11 cellular contexts compared by ENCODE assay signal in the genomic region with DNA sequence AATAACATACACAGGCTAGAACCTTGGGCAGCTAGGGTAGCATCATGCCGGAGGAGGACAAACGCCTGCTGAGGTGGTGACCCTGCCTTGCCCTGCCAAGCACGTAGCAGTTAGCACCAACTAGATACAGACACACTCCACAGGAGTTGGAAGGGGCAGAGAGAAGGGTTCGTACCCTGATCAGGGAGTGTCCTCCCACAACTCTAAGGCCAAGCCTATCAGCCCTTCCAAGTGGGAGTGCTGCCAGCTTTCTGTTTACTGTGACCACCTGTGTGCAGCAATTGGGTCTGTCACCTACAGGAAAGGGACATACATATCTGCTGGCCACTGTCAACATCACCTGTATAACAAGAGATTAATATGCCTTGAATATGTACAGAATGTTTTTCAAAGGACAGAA. TPM values are rescaled to one million over a fixed set of nuclear protein-coding genes. Genes with fewer than 3 reads are reported as not detected.
DNase-seq lines count a peak whose midpoint lies in the region; ATAC-seq, FAIRE-seq and TF ChIP-seq lines count a peak whose summit lies in the region.
"Had no signal": no experiment of that assay in that cellular context is flagged by ENCODE, and none has a peak within 500 bp of the region (broad histone marks: within the 10 kb centered on the region; RNA-seq: fewer than 3 reads in every experiment).

No MANE protein-coding gene starts in this region.

- H3K4me2 ChIP-seq in PC-3 (ENCODE audit: low read length): peak overlapping the region; percentile 100

- WGBS in endodermal cell (ENCODE audit: insufficient coverage in 1 of 2, insufficient read length in 1 of 2), 2 experiments: 93 to 95% methylated on average over 3 to 4 of the region's 4 CpGs
- 30 to 64% (median 50%) methylated on average over 4 of the region's 4 CpGs for WGBS in small intestine, 3 donors
- WGBS in esophagus squamous epithelium, 2 donors: 67 to 71% methylated on average over 4 of the region's 4 CpGs

- DNase-seq in activated CD4-positive, alpha-beta T cell treated with anti-CD3 and anti-CD28 coated beads, Interleukin-2, amount 10 ng/mL, durations not matched to agents 7 days and 5 days: no peak
- DNase-seq in activated CD4-positive, alpha-beta T cell treated with anti-CD3 and anti-CD28 coated beads, Interleukin-2, amount 50 U/mL, for 4 hours: no peak
- DNase-seq in PC-3: no peak
- no peak for DNase-seq in endodermal cell
- peak; percentile 49 for DNase-seq in small intestine
- no peak for DNase-seq in esophagus squamous epithelium (lab: John Stamatoyannopoulos, UW)
- DNase-seq in GDM1 (lab: John Stamatoyannopoulos, UW): no peak
- DNase-seq: NCI-H774 had no signal

- H3K9me3 Mint-ChIP-seq in activated CD4-positive, alpha-beta T cell treated with anti-CD3 and anti-CD28 coated beads, Interleukin-2, amount 10 ng/mL, durations not matched to agents 7 days and 5 days: no peaks in the 10 kb centered on the region
- H3K9me3 Mint-ChIP-seq in endodermal cell: no peaks in the 10 kb centered on the region

- H3K27me3 Mint-ChIP-seq in activated CD4-positive, alpha-beta T cell treated with anti-CD3 and anti-CD28 coated beads, Interleukin-2, amount 10 ng/mL, durations not matched to agents 7 days and 5 days: no peaks in the 10 kb centered on the region
- no peaks in the 10 kb centered on the region for H3K27me3 Mint-ChIP-seq in endodermal cell (ENCODE audit: insufficient read depth)

- H3K4me1 Mint-ChIP-seq in activated CD4-positive, alpha-beta T cell treated with anti-CD3 and anti-CD28 coated beads, Interleukin-2, amount 10 ng/mL, durations not matched to agents 7 days and 5 days: peaks cover 23% of the 10 kb centered on the region
- peaks cover 12% of the 10 kb centered on the region for H3K4me1 Mint-ChIP-seq in endodermal cell

- peak overlapping the region; percentile 92; the same call in 1 of the 2 replicates for H3K4me3 ChIP-seq in PC-3 (ENCODE audit: low read length)
- H3K4me3 ChIP-seq in endodermal cell (ENCODE audit: low read length): peak overlapping the region; percentile 91
- H3K4me3 ChIP-seq in small intestine (ENCODE audit: low read depth in 1 of 2, low read length in 2 of 2): no peak overlapping the region
- no peak overlapping the region for H3K4me3 ChIP-seq in esophagus squamous epithelium
- H3K4me3 ChIP-seq: mucosa of descending colon had no signal

- POLR2A ChIA-PET in activated CD4-positive, alpha-beta T cell treated with anti-CD3 and anti-CD28 coated beads, Interleukin-2, amount 10 ng/mL, durations not matched to agents 7 days and 5 days (lab: Charles Lee): no interaction called here
- POLR2A ChIA-PET in PC-3 (lab: Charles Lee; ENCODE audit: unreplicated experiment): interaction anchor here (0.6 kb wide), 1 partner anchor 8 kb away, joined by 3 read pairs; no protein-coding TSS in a partner anchor

- peaks cover 24% of the 10 kb centered on the region for H3K4me1 ChIP-seq in PC-3 (ENCODE audit: insufficient read depth, low read length)
- peaks cover 11% of the 10 kb centered on the region for H3K4me1 ChIP-seq in endodermal cell (ENCODE audit: control insufficient read depth, insufficient read depth, low read length)
- H3K4me1 ChIP-seq in small intestine (ENCODE audit: control insufficient read depth in 2 of 2, insufficient read depth in 1 of 2, low read depth in 1 of 2, low read length in 1 of 2): peaks cover 5 to 7% of the 10 kb centered on the region in 2 donors
- peaks cover 18 to 42% (median 29%) of the 10 kb centered on the region in 3 donors for H3K4me1 ChIP-seq in esophagus squamous epithelium

- TF ChIP-seq CTCF in PC-3 (conservative IDR thresholded peaks at IDR 0.05; ENCODE audit: low read depth, low read length) (no peak), endodermal cell (conservative IDR thresholded peaks at IDR 0.05) (no peak), esophagus squamous epithelium (IDR thresholded peaks at IDR 0.05) (no peak)

- no peaks in the 10 kb centered on the region for H3K27me3 ChIP-seq in PC-3 (ENCODE audit: low read length)
- no peaks in the 10 kb centered on the region for H3K27me3 ChIP-seq in endodermal cell (ENCODE audit: control insufficient read depth, insufficient read depth, low read length, poor library complexity, severe bottlenecking)
- no peaks in the 10 kb centered on the region for H3K27me3 ChIP-seq in small intestine (ENCODE audit: control insufficient read depth in 2 of 2, insufficient read depth in 2 of 2, low read length in 2 of 2)
- H3K27me3 ChIP-seq in esophagus squamous epithelium: no peaks in the 10 kb centered on the region
- H3K27me3 ChIP-seq: cardiac muscle cell had no signal

- ATAC-seq in PC-3: no peak
- no peak for ATAC-seq in GM18907 (IDR thresholded peaks at IDR 0.05; ENCODE audit: unreplicated experiment)
- ATAC-seq: mucosa of descending colon had no signal

- H4K20me1 ChIP-seq in PC-3 (ENCODE audit: low read length): no peaks in the 10 kb centered on the region

- H3K27ac Mint-ChIP-seq in activated CD4-positive, alpha-beta T cell treated with anti-CD3 and anti-CD28 coated beads, Interleukin-2, amount 10 ng/mL, durations not matched to agents 7 days and 5 days: peak overlapping the region; percentile 50
- H3K27ac Mint-ChIP-seq in endodermal cell: no peak overlapping the region

- H3K9ac ChIP-seq in PC-3 (ENCODE audit: low read length) (no peak overlapping the region), endodermal cell (ENCODE audit: extremely low read depth, low read length, poor library complexity, severe bottlenecking) (no peak overlapping the region)

- TF ChIP-seq POLR2A in esophagus squamous epithelium (IDR thresholded peaks at IDR 0.05): no peak

- H3K9me2 ChIP-seq in PC-3 (replicated peaks; ENCODE audit: low read length): no peaks in the 10 kb centered on the region

- intact Hi-C loops in PC-3 (cut with micrococcal nuclease): no loop called here
- intact Hi-C loops in esophagus squamous epithelium (cut with DNase I): no loop called here

- peaks cover 5% of the 10 kb centered on the region for H3K36me3 Mint-ChIP-seq in activated CD4-positive, alpha-beta T cell treated with anti-CD3 and anti-CD28 coated beads, Interleukin-2, amount 10 ng/mL, durations not matched to agents 7 days and 5 days (ENCODE audit: low read depth)
- H3K36me3 Mint-ChIP-seq in endodermal cell (ENCODE audit: low read depth): no peaks in the 10 kb centered on the region

- H3K4me3 Mint-ChIP-seq in activated CD4-positive, alpha-beta T cell treated with anti-CD3 and anti-CD28 coated beads, Interleukin-2, amount 10 ng/mL, durations not matched to agents 7 days and 5 days: peak overlapping the region; percentile 83
- peak overlapping the region; percentile 84 for H3K4me3 Mint-ChIP-seq in endodermal cell

- no peaks in the 10 kb centered on the region for H3F3A ChIP-seq in PC-3 (ENCODE audit: low read length, unreplicated experiment)

- no TSS peak for BruUV-seq in PC-3 (replicated peaks; lab: Mats Ljungman, UMichigan)

- CTCF ChIA-PET in activated CD4-positive, alpha-beta T cell treated with anti-CD3 and anti-CD28 coated beads, Interleukin-2, amount 10 ng/mL, durations not matched to agents 7 days and 5 days (lab: Charles Lee): no interaction called here
- CTCF ChIA-PET in PC-3 (lab: Charles Lee): no interaction called here

- H3K27ac ChIP-seq in PC-3 (ENCODE audit: low read length): no peak overlapping the region
- H3K27ac ChIP-seq in endodermal cell (ENCODE audit: low read depth, low read length): no peak overlapping the region
- peak overlapping the region in 1 of 2 donors; percentile 26 for H3K27ac ChIP-seq in small intestine (ENCODE audit: low read depth in 1 of 2, low read length in 1 of 2)
- peak overlapping the region in 2 of 4 donors; percentile 44 to 100 for H3K27ac ChIP-seq in esophagus squamous epithelium

- H3K79me2 ChIP-seq in PC-3 (ENCODE audit: low read length): peaks cover 36% of the 10 kb centered on the region

- FAIRE-seq in small intestine (lab: Jason Lieb, UNC): no peak

- no peak overlapping the region for H2AFZ ChIP-seq in PC-3 (ENCODE audit: low read length)

- H3K36me3 ChIP-seq in PC-3 (ENCODE audit: low read depth, low read length) (peaks cover 6% of the 10 kb centered on the region; the same call in 1 of the 2 replicates), endodermal cell (ENCODE audit: control insufficient read depth, insufficient read depth, low read length) (no peaks in the 10 kb centered on the region), small intestine (ENCODE audit: control insufficient read depth in 2 of 2, insufficient read depth in 2 of 2, low read length in 2 of 2) (no peaks in the 10 kb centered on the region), esophagus squamous epithelium (peaks cover 8 to 18% (median 10%) of the 10 kb centered on the region in 3 donors)

- H3K9me3 ChIP-seq in PC-3 (ENCODE audit: low read length) (no peaks in the 10 kb centered on the region), endodermal cell (ENCODE audit: control insufficient read depth, low read length) (no peaks in the 10 kb centered on the region), small intestine (ENCODE audit: control insufficient read depth, low read depth) (no peaks in the 10 kb centered on the region), esophagus squamous epithelium (no peaks in the 10 kb centered on the region)
- H3K9me3 ChIP-seq: mucosa of descending colon had no signal

RNA-seq across cellular contexts. Expression of gene THAP7, which starts 1.9 kb away (rescaled TPM):
- 10 to 100 TPM; 29.1 to 29.8 TPM for total RNA-seq in activated CD4-positive, alpha-beta T cell treated with anti-CD3 and anti-CD28 coated beads, Interleukin-2, amount 10 ng/mL, durations not matched to agents 7 days and 5 days
- total RNA-seq in PC-3 (2014; rRNA removed): 43.0 and 44.3 TPM in 2 replicates
- total RNA-seq in endodermal cell: 10 to 100 TPM; 16.6 to 19.6 TPM
- polyA plus RNA-seq in endodermal cell (2013, experiment 1 of 2): 21.8 TPM
- 21.4 TPM for polyA plus RNA-seq in endodermal cell (2013, experiment 2 of 2)
- 10 to 100 TPM; 30.0 to 43.2 (median 31.5) TPM for polyA plus RNA-seq in small intestine
- 10 to 100 TPM; 13.2 to 38.7 (median 32.0) TPM for total RNA-seq in esophagus squamous epithelium

RNA-seq across cellular contexts. Expression of gene P2RX6, which starts 11.2 kb away (rescaled TPM):
- total RNA-seq in activated CD4-positive, alpha-beta T cell treated with anti-CD3 and anti-CD28 coated beads, Interleukin-2, amount 10 ng/mL, durations not matched to agents 7 days and 5 days: under 1 TPM; 0.27 TPM
- 1.1 TPM in 1 of 2 replicates, not detected in the other for total RNA-seq in PC-3 (2014; rRNA removed)
- total RNA-seq in endodermal cell: 1 to 10 TPM in 1 of 2 donors, under 1 TPM in 1; 0.73 to 1.9 TPM
- polyA plus RNA-seq in endodermal cell (2013, experiment 1 of 2): 1.4 TPM
- polyA plus RNA-seq in endodermal cell (2013, experiment 2 of 2): 1.3 TPM
- polyA plus RNA-seq in small intestine: under 1 TPM in 1 of 3 donors, not detected in 2; 0.84 TPM
- under 1 TPM in 3 of 4 donors, not detected in 1; 0.18 to 0.76 (median 0.50) TPM for total RNA-seq in esophagus squamous epithelium

RNA-seq across cellular contexts. Expression of gene LZTR1, which starts 21.7 kb away (rescaled TPM):
- 10 to 100 TPM; 62.0 to 66.4 TPM for total RNA-seq in activated CD4-positive, alpha-beta T cell treated with anti-CD3 and anti-CD28 coated beads, Interleukin-2, amount 10 ng/mL, durations not matched to agents 7 days and 5 days
- total RNA-seq in PC-3 (2014; rRNA removed) (41.0 and 49.3 TPM in 2 replicates), endodermal cell (10 to 100 TPM; 56.5 to 73.2 TPM), esophagus squamous epithelium (10 to 100 TPM; 15.3 to 44.4 (median 25.5) TPM)
- 38.3 TPM for polyA plus RNA-seq in endodermal cell (2013, experiment 1 of 2)
- 33.0 TPM for polyA plus RNA-seq in endodermal cell (2013, experiment 2 of 2)
- 10 to 100 TPM; 22.7 to 38.0 (median 26.8) TPM for polyA plus RNA-seq in small intestine

RNA-seq across cellular contexts. Expression of gene SLC7A4, which starts 28.6 kb away (rescaled TPM):
- total RNA-seq in activated CD4-positive, alpha-beta T cell treated with anti-CD3 and anti-CD28 coated beads, Interleukin-2, amount 10 ng/mL, durations not matched to agents 7 days and 5 days: under 1 TPM in 1 of 2 experiments, not detected in 1; 0.07 TPM
- not detected in 2 replicates for total RNA-seq in PC-3 (2014; rRNA removed)
- total RNA-seq in endodermal cell: under 1 TPM; 0.33 to 0.49 TPM
- 0.61 TPM for polyA plus RNA-seq in endodermal cell (2013, experiment 1 of 2)
- 0.50 TPM for polyA plus RNA-seq in endodermal cell (2013, experiment 2 of 2)
- polyA plus RNA-seq in small intestine: 1 to 10 TPM in 1 of 3 donors, under 1 TPM in 1, not detected in 1; 0.27 to 2.3 TPM
- 10 to 100 TPM in 1 of 4 donors, 1 to 10 TPM in 3; 2.5 to 11.7 (median 4.5) TPM for total RNA-seq in esophagus squamous epithelium

RNA-seq across cellular contexts. Expression of gene AIFM3, which starts 36.7 kb away (rescaled TPM):
- under 1 TPM in 1 of 2 experiments, not detected in 1; 0.25 TPM for total RNA-seq in activated CD4-positive, alpha-beta T cell treated with anti-CD3 and anti-CD28 coated beads, Interleukin-2, amount 10 ng/mL, durations not matched to agents 7 days and 5 days
- 0.98 and 1.5 TPM in 2 replicates for total RNA-seq in PC-3 (2014; rRNA removed)
- total RNA-seq in endodermal cell: 1 to 10 TPM; 1.8 to 2.7 TPM
- 0.43 TPM for polyA plus RNA-seq in endodermal cell (2013, experiment 1 of 2)
- 0.70 TPM for polyA plus RNA-seq in endodermal cell (2013, experiment 2 of 2)
- 1 to 10 TPM; 5.1 to 9.4 (median 6.8) TPM for polyA plus RNA-seq in small intestine
- total RNA-seq in esophagus squamous epithelium: 1 to 10 TPM in 2 of 4 donors, under 1 TPM in 2; 0.30 to 1.9 (median 0.94) TPM

Comparison
In these comparisons a context has a peak if more than half of its experiments do, and no peak if none do; other contexts are left out.
1. H3K4me3 ChIP-seq: peak in PC-3 (single experiment) and endodermal cell (single experiment); none in small intestine (0 of 2) and esophagus squamous epithelium (0 of 4).